Comparison of ENCODE assay signal across 8 cellular contexts in genomic region chr17:81090361-81091133, GRCh38. TPM values are rescaled to one million over a fixed set of nuclear protein-coding genes. Genes with fewer than 3 reads are reported as not detected.
A peak's percentile ranks its signal among the peaks of the same experiment; 100 is the strongest.
DNase-seq lines count a peak whose midpoint lies in the region; ATAC-seq lines count a peak whose summit lies in the region.

No MANE protein-coding gene starts in this region.

- DNase-seq in DMS53 (lab: John Stamatoyannopoulos, UW) (peak; percentile 39), DMS53 treated with DMSO at 0.1 percent for 48 hours (lab: John Stamatoyannopoulos, UW; ENCODE audit: unreplicated experiment) (no peak), SW480 (ENCODE audit: low spot score) (peak; percentile 87), fibroblast of gingiva (ENCODE audit: low read depth) (peak; percentile 18), G401 (ENCODE audit: low spot score) (no peak), HuH-7.5 (ENCODE audit: low spot score) (no peak)
- peak; percentile 62 for DNase-seq in stimulated activated CD8-positive, alpha-beta memory T cell treated with anti-CD3 and anti-CD28 coated beads, Interleukin-4, amount 100 ng/mL, for 48 hours

- in situ Hi-C loops in G401 (cut with HindIII; ENCODE audit: low sequenced_read_pairs), result no loop called here

- ATAC-seq in GM21576 (IDR thresholded peaks at IDR 0.05; ENCODE audit: unreplicated experiment), result no peak

RNA-seq across cellular contexts. Expression of gene BAIAP2, which starts 55.6 kb away (rescaled TPM):
- total RNA-seq in G401 (2014; rRNA removed; shearing (Covaris generic)), result 16.1 and 21.1 TPM in 2 replicates

Comparison
In these comparisons a context has a peak if more than half of its experiments do, and no peak if none do; other contexts are left out.
1. DNase-seq: peak in DMS53 (single experiment), SW480 (single experiment), fibroblast of gingiva (single experiment) and stimulated activated CD8-positive, alpha-beta memory T cell treated with anti-CD3 and anti-CD28 coated beads, Interleukin-4, amount 100 ng/mL, for 48 hours (single experiment); none in DMS53 treated with DMSO at 0.1 percent for 48 hours (single experiment), G401 (single experiment) and HuH-7.5 (single experiment).